10 cellular contexts compared by ENCODE assay signal in genomic region chr1:46039571-46040052, GRCh38.
A peak's percentile ranks its signal among the peaks of the same experiment; 100 is the strongest.
DNase-seq lines count a peak whose midpoint lies in the region; ATAC-seq and TF ChIP-seq lines count a peak whose summit lies in the region.
"Had no signal": no experiment of that assay in that cellular context is flagged by ENCODE, and none has a peak within 500 bp of the region (broad histone marks: within the 10 kb centered on the region; RNA-seq: fewer than 3 reads in every experiment).

No MANE protein-coding gene starts in this region.

- no peak for TF ChIP-seq RAD21 in HCT116 (IDR thresholded peaks at IDR 0.05; ENCODE audit: low read depth)

- H3K36me3 Mint-ChIP-seq in activated T-helper 17 cell treated with anti-CD3 and anti-CD28 coated beads, Interleukin-2, amount 50 U/mL, for 72 hours (ENCODE audit: low read depth) = no peaks in the 10 kb centered on the region

- H3K4me3 ChIP-seq in HCT116 (replicated peaks in 1 of 2; ENCODE audit: low read depth in 1 of 2, low read length in 2 of 2) (no peak overlapping the region), skeletal muscle cell (ENCODE audit: low read depth, low read length) (no peak overlapping the region)
- H3K4me3 ChIP-seq: stomach had no signal

- ATAC-seq in HCT116 = no peak
- ATAC-seq in esophagus mucosa = peak; percentile 40
- ATAC-seq in activated T-helper 17 cell treated with anti-CD3 and anti-CD28 coated beads, Interleukin-2, amount 50 U/mL, for 72 hours (replicated peaks) = no peak
- no peak for ATAC-seq in GM18505 (IDR thresholded peaks at IDR 0.05; ENCODE audit: unreplicated experiment)
- ATAC-seq in HG02798 (IDR thresholded peaks at IDR 0.05; ENCODE audit: poor library complexity, unreplicated experiment) = no peak
- ATAC-seq: sciatic nerve had no signal

- H3K4me1 Mint-ChIP-seq in activated T-helper 17 cell treated with anti-CD3 and anti-CD28 coated beads, Interleukin-2, amount 50 U/mL, for 72 hours = no peaks in the 10 kb centered on the region

- H3K27ac ChIP-seq in HCT116 (ENCODE audit: low read depth, low read length) = peak overlapping the region; percentile 9; the same call in 1 of the 2 replicates

- CTCF ChIA-PET in HCT116 (lab: Charles Lee) = interaction anchor here (0.6 to 1.2 kb wide), 3 partner anchors 140 to 184 kb away, joined by 3 read pairs; no protein-coding TSS in a partner anchor

- DNase-seq in HCT116 (ENCODE audit: low read depth, low spot score) (no peak), NOMO-1 treated with DMSO at 0.1 percent for 48 hours (lab: John Stamatoyannopoulos, UW; ENCODE audit: unreplicated experiment) (peak; percentile 10), skeletal muscle cell (ENCODE audit: low read depth) (peak; percentile 28)
- DNase-seq: activated CD4-positive, alpha-beta T cell treated with anti-CD3 and anti-CD28 coated beads, Interleukin-2, amount 50 U/mL, for 4 hours; stomach had no signal

- H3K4me3 Mint-ChIP-seq in activated T-helper 17 cell treated with anti-CD3 and anti-CD28 coated beads, Interleukin-2, amount 50 U/mL, for 72 hours = no peak overlapping the region

- H3K36me3 ChIP-seq in HCT116 (ENCODE audit: control insufficient read depth in 1 of 2, insufficient read depth in 2 of 2, low read length in 2 of 2) = no peaks in the 10 kb centered on the region

- no peaks in the 10 kb centered on the region for H3K9me2 ChIP-seq in HCT116 (ENCODE audit: insufficient read depth)

- TF ChIP-seq CTCF in HCT116 (IDR thresholded peaks at IDR 0.05 in 2 of 3, conservative IDR thresholded peaks at IDR 0.05 in 1 of 3; ENCODE audit: borderline replicate concordance in 1 of 3, insufficient read depth in 1 of 3, low read depth in 2 of 3, low read length in 2 of 3) = no peak

- H3K79me2 ChIP-seq in HCT116 (ENCODE audit: insufficient read depth, low read length) = no peaks in the 10 kb centered on the region

- RAD21 ChIA-PET in HCT116 (lab: Charles Lee; ENCODE audit: low non-redundant PET in 1 of 2, low total read pairs in 2 of 2, uncharacterized antibody in 2 of 2, unreplicated experiment in 2 of 2) = interaction anchor here (0.7 to 1.1 kb wide), 3 partner anchors 132 to 184 kb away, joined by 3 read pairs; no protein-coding TSS in a partner anchor

- no peaks in the 10 kb centered on the region for H3K9me3 Mint-ChIP-seq in activated T-helper 17 cell treated with anti-CD3 and anti-CD28 coated beads, Interleukin-2, amount 50 U/mL, for 72 hours

- H3K27me3 ChIP-seq in HCT116 (ENCODE audit: insufficient read depth, low read length) = no peaks in the 10 kb centered on the region
- H3K27me3 ChIP-seq: stomach had no signal

- H3K4me2 ChIP-seq in HCT116 (ENCODE audit: low read length) = no peak overlapping the region

- no peak overlapping the region for H2AFZ ChIP-seq in HCT116 (ENCODE audit: low read depth, low read length, poor library complexity, severe bottlenecking)

- no peaks in the 10 kb centered on the region for H3K9me3 ChIP-seq in HCT116 (ENCODE audit: control insufficient read depth in 1 of 2, insufficient read depth in 1 of 2, low read depth in 1 of 2, low read length in 2 of 2)
- H3K9me3 ChIP-seq: stomach had no signal

- POLR2A ChIA-PET in HCT116 (lab: Charles Lee) = interaction anchor here (0.8 to 1.3 kb wide), 2 partner anchors 143 to 184 kb away, joined by 3 to 11 read pairs; no protein-coding TSS in a partner anchor

- intact Hi-C loops in HCT116 (cut with micrococcal nuclease) = loop anchor here (5.0 kb wide), 1 partner anchor 308 kb away; no protein-coding TSS in a partner anchor

- TF ChIP-seq POLR2A in HCT116 (IDR thresholded peaks at IDR 0.05; ENCODE audit: borderline replicate concordance, extremely low read depth, insufficient read depth, insufficient read length) = no peak
- no peak for TF ChIP-seq POLR2A in GM18505 (IDR thresholded peaks at IDR 0.05; ENCODE audit: borderline replicate concordance, extremely low read depth, insufficient read depth, insufficient read length)

- H3K27ac Mint-ChIP-seq in activated T-helper 17 cell treated with anti-CD3 and anti-CD28 coated beads, Interleukin-2, amount 50 U/mL, for 72 hours = no peak overlapping the region

- BruUV-seq in HCT116 (replicated peaks; lab: Mats Ljungman, UMichigan) = no TSS peak

- peaks cover 7 to 11% of the 10 kb centered on the region in 2 experiments; a peak in 3 of 4 replicates for H3K4me1 ChIP-seq in HCT116 (ENCODE audit: control insufficient read depth in 1 of 2, insufficient read depth in 2 of 2, low read length in 2 of 2)

- H3K27me3 Mint-ChIP-seq in activated T-helper 17 cell treated with anti-CD3 and anti-CD28 coated beads, Interleukin-2, amount 50 U/mL, for 72 hours = peaks cover 2% of the 10 kb centered on the region

- H4K20me1 ChIP-seq in HCT116 (ENCODE audit: insufficient read depth) = no peaks in the 10 kb centered on the region

- no peak overlapping the region for H3K9ac ChIP-seq in HCT116 (ENCODE audit: low read length)

TF ChIP-seq in HCT116, 20 proteins besides CTCF, POLR2A, EP300 and RAD21:
- no peak for TF ChIP-seq EZH2phosphoT487 (IDR thresholded peaks at IDR 0.05; ENCODE audit: borderline replicate concordance)
- peak; percentile 2; the same call in 1 of the 2 replicates for TF ChIP-seq SP1 (IDR thresholded peaks at IDR 0.05; ENCODE audit: low read depth)
- no peak for TF ChIP-seq ATF3 (IDR thresholded peaks at IDR 0.05)
